In the genomic region with DNA sequence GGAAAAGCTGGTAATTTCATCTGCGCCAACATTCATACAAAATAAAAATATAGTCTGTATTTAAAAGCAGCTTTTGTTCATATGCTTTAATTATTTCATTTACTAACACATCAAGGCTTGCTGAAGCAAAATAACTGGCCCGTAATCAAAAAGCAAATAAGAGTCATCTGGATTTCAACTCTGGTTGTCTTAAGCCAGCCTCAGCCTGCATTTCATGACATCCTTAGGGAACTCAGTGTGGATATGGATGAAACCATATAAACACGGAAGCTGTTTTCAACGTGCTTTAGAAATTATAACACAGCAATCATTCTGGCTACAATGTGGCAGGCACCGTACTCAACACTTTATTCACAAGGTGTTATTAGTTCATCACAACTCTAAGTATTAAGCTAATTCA, we compare ENCODE assay signal across 1 cellular context.
TF ChIP-seq lines count a peak whose summit lies in the region.

No MANE protein-coding gene starts in this region.

TF ChIP-seq in liver, 16 proteins besides CTCF, POLR2A, EP300 and RAD21 (continued from another document):
- TF ChIP-seq, protein P1, sequence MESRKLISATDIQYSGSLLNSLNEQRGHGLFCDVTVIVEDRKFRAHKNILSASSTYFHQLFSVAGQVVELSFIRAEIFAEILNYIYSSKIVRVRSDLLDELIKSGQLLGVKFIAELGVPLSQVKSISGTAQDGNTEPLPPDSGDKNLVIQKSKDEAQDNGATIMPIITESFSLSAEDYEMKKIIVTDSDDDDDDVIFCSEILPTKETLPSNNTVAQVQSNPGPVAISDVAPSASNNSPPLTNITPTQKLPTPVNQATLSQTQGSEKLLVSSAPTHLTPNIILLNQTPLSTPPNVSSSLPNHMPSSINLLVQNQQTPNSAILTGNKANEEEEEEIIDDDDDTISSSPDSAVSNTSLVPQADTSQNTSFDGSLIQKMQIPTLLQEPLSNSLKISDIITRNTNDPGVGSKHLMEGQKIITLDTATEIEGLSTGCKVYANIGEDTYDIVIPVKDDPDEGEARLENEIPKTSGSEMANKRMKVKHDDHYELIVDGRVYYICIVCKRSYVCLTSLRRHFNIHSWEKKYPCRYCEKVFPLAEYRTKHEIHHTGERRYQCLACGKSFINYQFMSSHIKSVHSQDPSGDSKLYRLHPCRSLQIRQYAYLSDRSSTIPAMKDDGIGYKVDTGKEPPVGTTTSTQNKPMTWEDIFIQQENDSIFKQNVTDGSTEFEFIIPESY (IDR thresholded peaks at IDR 0.05), result no peak
- TF ChIP-seq EGR1 (IDR thresholded peaks at IDR 0.05; ENCODE audit: low read depth in 2 of 2), result no peak
